21 cellular contexts compared by ENCODE assay signal in the genomic region with DNA sequence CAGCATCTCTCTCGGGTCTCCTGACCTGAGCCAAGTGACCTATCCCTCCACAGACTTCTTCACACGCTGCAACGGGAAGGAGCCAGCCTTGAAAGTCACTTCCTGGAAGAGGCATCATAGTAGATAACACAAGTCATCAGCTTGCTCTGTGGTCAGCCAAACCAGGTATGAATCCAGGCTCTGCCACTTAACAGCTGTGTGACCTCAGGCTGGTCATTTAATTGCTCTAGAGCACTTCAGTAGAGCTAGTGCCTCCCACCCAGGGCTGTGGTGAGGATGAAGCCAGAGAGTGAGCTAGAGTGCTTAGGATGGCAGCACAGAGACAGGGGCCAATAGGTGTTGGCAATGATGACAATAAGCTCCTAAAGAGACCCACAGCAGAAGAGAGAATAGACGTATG.
DNase-seq lines count a peak whose midpoint lies in the region; ATAC-seq, FAIRE-seq and TF ChIP-seq lines count a peak whose summit lies in the region.
"Had no signal": no experiment of that assay in that cellular context is flagged by ENCODE, and none has a peak within 500 bp of the region (broad histone marks: within the 10 kb centered on the region; RNA-seq: fewer than 3 reads in every experiment).

No MANE protein-coding gene starts in this region.

- no peaks in the 10 kb centered on the region for H3K27me3 ChIP-seq in pancreas

- TF ChIP-seq CTCF in pancreas (IDR thresholded peaks at IDR 0.05), result no peak

- intact Hi-C loops in cardiac septum (cut with DNase I) (no loop called here), Right ventricle myocardium superior (cut with DNase I) (no loop called here), pancreas (cut with DNase I) (no loop called here)

- ATAC-seq in Right ventricle myocardium superior (ENCODE audit: poor library complexity) (no peak), pancreas (no peak), HG03135 (IDR thresholded peaks at IDR 0.05; ENCODE audit: unreplicated experiment) (no peak)
- ATAC-seq: A549, HCT116, HepG2 had no signal

- H3K4me3 ChIP-seq in pancreas, result no peak overlapping the region
- H3K4me3 ChIP-seq: A549 had no signal

- DNase-seq in cardiac septum (ENCODE audit: low spot score), result peak; percentile 61
- DNase-seq in Right ventricle myocardium superior, result no peak
- peak; percentile 22 for DNase-seq in RCC 7860 (ENCODE audit: low spot score)
- DNase-seq in myocyte (ENCODE audit: low read depth), result peak; percentile 38
- DNase-seq in NCI-H345 (lab: John Stamatoyannopoulos, UW), result no peak
- DNase-seq in pancreas, result no peak
- DNase-seq: AML-193; Caco-2; CD4-positive, alpha-beta T cell; GDM1; GOT3; H7 had no signal

- no peaks in the 10 kb centered on the region for H3K4me1 ChIP-seq in pancreas
- H3K4me1 ChIP-seq: Caco-2 had no signal

- FAIRE-seq in RCC 7860 (lab: Jason Lieb, UNC) (no peak), pancreas (lab: Jason Lieb, UNC) (no peak)
- FAIRE-seq: A549, D721Med, GM12892, GM18507, HepG2 had no signal

- no peaks in the 10 kb centered on the region for H3K36me3 ChIP-seq in pancreas

- no peaks in the 10 kb centered on the region for H3K9me3 ChIP-seq in pancreas
- H3K9me3 ChIP-seq: Caco-2 had no signal

- H3K27ac ChIP-seq in pancreas, result no peak overlapping the region
- H3K27ac ChIP-seq: 22Rv1, A549, C4-2B had no signal

- WGBS in pancreas, 2 donors, result 83 to 88% methylated on average over 4 of the region's 4 CpGs

Comparison
In these comparisons a context has a peak if more than half of its experiments do, and no peak if none do; other contexts are left out.
1. DNase-seq: peak in cardiac septum (single experiment), RCC 7860 (single experiment) and myocyte (single experiment); none in Right ventricle myocardium superior (single experiment), NCI-H345 (single experiment) and pancreas (0 of 6).